In the genomic region with DNA sequence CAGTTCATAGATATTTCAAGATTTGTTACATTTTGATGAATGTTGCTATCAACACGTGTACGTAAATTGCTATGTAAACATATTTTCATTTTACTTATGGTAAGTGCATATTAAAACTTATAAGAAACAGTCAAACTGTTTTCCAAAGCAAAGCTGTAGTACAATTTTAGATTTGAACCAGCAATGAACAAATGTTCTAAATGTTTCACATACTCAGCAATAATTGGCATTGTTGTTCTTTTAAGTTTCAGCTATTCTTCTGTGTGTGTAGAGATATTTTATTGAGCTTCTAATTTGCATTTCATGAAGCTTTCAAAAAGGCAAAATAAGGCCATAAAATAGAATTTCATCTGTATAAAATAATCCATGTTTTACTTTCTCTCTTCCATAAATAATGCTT, we compare ENCODE assay signal across 29 cellular contexts.
"Had no signal": no experiment of that assay in that cellular context is flagged by ENCODE, and none has a peak within 500 bp of the region (broad histone marks: within the 10 kb centered on the region; RNA-seq: fewer than 3 reads in every experiment).

No MANE protein-coding gene starts in this region.

- H3K9me3 ChIP-seq: ovary, psoas muscle, spleen, suprapubic skin, testis, tibial artery, transverse colon, upper lobe of right lung, vagina had no signal

- H3K79me2 ChIP-seq: parathyroid adenoma had no signal

- H3K4me2 ChIP-seq: neural progenitor cell, smooth muscle cell had no signal

- H3K27ac ChIP-seq: neural progenitor cell, ovary, parathyroid adenoma, psoas muscle, skin epidermis, spleen, suprapubic skin, testis, tibial artery, transverse colon, upper lobe of right lung, vagina had no signal

- H2AFZ ChIP-seq: neural progenitor cell, parathyroid adenoma had no signal

- H3K36me3 ChIP-seq: neural progenitor cell, ovary, spleen, suprapubic skin, tibial artery, transverse colon, upper lobe of right lung, vagina had no signal

- FAIRE-seq: urothelium cell line had no signal

- DNase-seq: natural killer cell; occipital lobe; ovary; posterior cingulate gyrus; psoas muscle; right cardiac atrium; spleen; stimulated activated CD4-positive, alpha-beta T cell treated with anti-CD3 and anti-CD28 coated beads, Interleukin-12 subunit alpha, Interleukin-12 subunit beta, amount 100 ng/mL, for 4 hours; stimulated activated CD4-positive, alpha-beta T cell treated with anti-CD3 and anti-CD28 coated beads, Interleukin-1b, Interleukin-23, amount 100 ng/mL, for 48 hours; stimulated activated CD4-positive, alpha-beta T cell treated with anti-CD3 and anti-CD28 coated beads, Interleukin-4, amount 100 ng/mL, for 1 hour; stimulated activated CD4-positive, alpha-beta T cell treated with anti-CD3 and anti-CD28 coated beads, Interleukin-4, amount 100 ng/mL, for 4 hours; stimulated activated CD8-positive, alpha-beta memory T cell treated with anti-CD3 and anti-CD28 coated beads, Interleukin-4, amount 100 ng/mL, for 48 hours; stimulated activated naive CD4-positive, alpha-beta T cell; stimulated activated naive CD8-positive, alpha-beta T cell treated with anti-CD3 and anti-CD28 coated beads, Interleukin-15, amount 100 ng/mL, for 72 hours; stimulated activated naive CD8-positive, alpha-beta T cell treated with anti-CD3 and anti-CD28 coated beads, Interleukin-15, Interleukin-2, amounts not matched to agents 100 U/mL and 50 U/mL, for 24 hours; substantia nigra; testis; tibial artery; transverse colon; upper lobe of right lung had no signal

- H3K4me3 ChIP-seq: neural progenitor cell, ovary, psoas muscle, skin epidermis, smooth muscle cell, spleen, suprapubic skin, testis, tibial artery, transverse colon, upper lobe of right lung, vagina had no signal

- ATAC-seq: natural killer cell; psoas muscle; right cardiac atrium; sciatic nerve; stimulated activated memory B cell treated with anti-CD40 and anti-IgM and Interleukin-4, amounts not matched to agents 10 μg/mL and 1 μg/mL and 100 μg/mL, for 72 hours; stimulated activated naive CD8-positive, alpha-beta T cell treated with anti-CD3 and anti-CD28 coated beads, Interleukin-15, amount 100 ng/mL, for 72 hours; stimulated activated naive CD8-positive, alpha-beta T cell treated with anti-CD3 and anti-CD28 coated beads, Interleukin-15, Interleukin-2, amounts not matched to agents 100 U/mL and 50 U/mL, for 24 hours; upper lobe of right lung had no signal

- H3K9ac ChIP-seq: neural progenitor cell, parathyroid adenoma had no signal

- H3K27me3 ChIP-seq: neural progenitor cell, ovary, spleen, suprapubic skin, testis, tibial artery, transverse colon, upper lobe of right lung, vagina had no signal

- H3K4me1 ChIP-seq: neural progenitor cell, parathyroid adenoma, spleen, suprapubic skin, testis, tibial artery, transverse colon, upper lobe of right lung, vagina had no signal
